8 cellular contexts compared by ENCODE assay signal in the genomic region with DNA sequence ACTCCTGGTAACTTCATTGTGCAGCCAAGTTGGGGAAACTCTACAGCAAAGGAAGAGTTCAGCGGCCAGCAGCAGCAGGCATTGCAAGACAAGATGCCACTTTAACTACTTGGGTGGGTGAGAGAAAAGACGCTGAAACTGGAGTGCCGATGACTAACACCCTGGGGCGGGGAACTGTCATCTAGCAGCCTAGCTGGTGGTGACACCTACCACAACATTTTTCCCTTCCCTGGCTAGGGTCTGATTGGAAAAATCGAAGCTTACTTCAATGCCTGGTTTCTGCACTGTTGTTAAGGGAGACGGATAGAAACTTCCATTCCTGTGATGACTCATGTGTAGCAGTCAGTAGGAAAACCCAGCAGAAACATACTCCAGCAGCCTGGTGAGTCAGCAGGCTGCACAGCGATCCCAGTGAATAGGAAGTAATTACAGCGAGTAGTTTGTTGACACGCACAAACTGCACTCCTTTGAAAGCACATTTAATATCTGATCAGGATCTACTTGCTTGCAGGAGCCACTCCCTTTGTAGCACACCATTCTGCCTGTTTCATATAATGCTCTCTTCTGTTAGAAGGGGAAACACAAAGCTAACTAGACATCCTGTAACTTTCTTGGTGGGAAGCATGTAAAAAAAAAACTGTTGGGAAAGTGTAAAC.
DNase-seq lines count a peak whose midpoint lies in the region; ATAC-seq lines count a peak whose summit lies in the region.

No MANE protein-coding gene starts in this region.

- H3K36me3 Mint-ChIP-seq in central memory CD8-positive, alpha-beta T cell (ENCODE audit: insufficient read depth) = peaks cover 3% of the 10 kb centered on the region

- DNase-seq in DMS 273 treated with DMSO at 0.1 percent for 48 hours (lab: John Stamatoyannopoulos, UW) = peak; percentile 76
- peak; percentile 75 for DNase-seq in NCI-H2196 (lab: John Stamatoyannopoulos, UW; ENCODE audit: unreplicated experiment)
- peak in 1 of 2 donors; percentile 26 for DNase-seq in central memory CD8-positive, alpha-beta T cell (ENCODE audit: low spot score in 2 of 2)
- DNase-seq in islet precursor cell = peak; percentile 98
- DNase-seq in smooth muscle cell of the brain vasculature (ENCODE audit: low read depth, low spot score) = peak; percentile 68

- peaks cover 22% of the 10 kb centered on the region for H3K4me1 Mint-ChIP-seq in central memory CD8-positive, alpha-beta T cell

- H3K4me3 Mint-ChIP-seq in central memory CD8-positive, alpha-beta T cell = peak overlapping the region; percentile 90

- peak; percentile 34 for ATAC-seq in HG02759 (IDR thresholded peaks at IDR 0.05; ENCODE audit: unreplicated experiment)
- peak; percentile 70 to 73 for ATAC-seq in activated CD4-positive, CD25-positive, alpha-beta regulatory T cell treated with anti-CD3 and anti-CD28 coated beads, Interleukin-2, amount 50 U/mL, for 24 hours
- peak; percentile 53 for ATAC-seq in central memory CD8-positive, alpha-beta T cell (replicated peaks; ENCODE audit: extremely low read depth, poor library complexity, severe bottlenecking)
- ATAC-seq in HG03521 (IDR thresholded peaks at IDR 0.05; ENCODE audit: unreplicated experiment) = no peak

- no peaks in the 10 kb centered on the region for H3K9me3 Mint-ChIP-seq in central memory CD8-positive, alpha-beta T cell

- peak overlapping the region; percentile 69 for H3K27ac Mint-ChIP-seq in central memory CD8-positive, alpha-beta T cell (ENCODE audit: low read depth)

- no peaks in the 10 kb centered on the region for H3K27me3 Mint-ChIP-seq in central memory CD8-positive, alpha-beta T cell
